Comparison of ENCODE assay signal across 24 cellular contexts in the genomic region with DNA sequence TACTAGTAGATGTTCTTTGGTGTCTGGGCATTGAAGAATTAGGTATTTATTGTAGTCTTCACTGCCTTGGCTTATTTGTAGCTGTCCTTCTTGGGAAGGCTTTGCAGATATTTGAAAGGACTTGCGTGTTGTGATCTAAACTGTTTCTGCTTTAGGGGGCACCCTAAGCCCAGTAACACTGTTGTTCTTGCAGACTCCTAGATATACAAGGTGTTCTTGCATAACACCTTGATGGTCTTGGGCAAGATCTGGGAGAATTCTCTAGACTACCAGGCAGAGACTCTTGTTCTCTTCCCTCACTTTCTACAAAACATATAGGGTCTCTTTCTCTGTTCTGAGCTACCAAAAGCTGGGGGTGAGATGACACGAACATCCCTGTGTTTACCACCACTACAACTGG.
DNase-seq lines count a peak whose midpoint lies in the region; ATAC-seq and TF ChIP-seq lines count a peak whose summit lies in the region.
"Had no signal": no experiment of that assay in that cellular context is flagged by ENCODE, and none has a peak within 500 bp of the region (broad histone marks: within the 10 kb centered on the region; RNA-seq: fewer than 3 reads in every experiment).

No MANE protein-coding gene starts in this region.

- peaks cover 9% of the 10 kb centered on the region for H3K4me1 Mint-ChIP-seq in GM23338
- H3K4me1 Mint-ChIP-seq: B cell; CD14-positive monocyte; CD8-positive, alpha-beta memory T cell had no signal

- no peaks in the 10 kb centered on the region for H3K79me1 ChIP-seq in mesendoderm (ENCODE audit: low read length)

- H3K36me3 ChIP-seq in GM23338 (ENCODE audit: insufficient read depth) (no peaks in the 10 kb centered on the region), mesendoderm (ENCODE audit: control insufficient read depth, insufficient read depth, low read length) (no peaks in the 10 kb centered on the region)
- H3K36me3 ChIP-seq: SJSA1 had no signal

- no peaks in the 10 kb centered on the region for H3F3A ChIP-seq in GM23338 (replicated peaks; ENCODE audit: low read depth)

- H4K5ac ChIP-seq in mesendoderm (ENCODE audit: low read length), result no peak overlapping the region

- no peak overlapping the region for H3K23ac ChIP-seq in mesendoderm (ENCODE audit: low read length)

- H3K4me2 ChIP-seq in GM23338 (no peak overlapping the region), mesendoderm (ENCODE audit: low read length) (no peak overlapping the region)

- no peaks in the 10 kb centered on the region for H3K27me3 Mint-ChIP-seq in GM23338 (ENCODE audit: insufficient read depth, low read depth, poor library complexity)
- H3K27me3 Mint-ChIP-seq: B cell; CD8-positive, alpha-beta memory T cell had no signal

- H3K9ac ChIP-seq in mesendoderm (ENCODE audit: low read length), result no peak overlapping the region

- WGBS in mesendoderm (ENCODE audit: extremely low coverage, insufficient coverage, low lambda C conversion rate), result no CpG with 5 or more reads among the region's 2 CpGs

- no peaks in the 10 kb centered on the region for H3K36me3 Mint-ChIP-seq in GM23338 (ENCODE audit: low read depth)
- no peaks in the 10 kb centered on the region for H3K36me3 Mint-ChIP-seq in activated naive CD4-positive, alpha-beta T cell treated with anti-CD3 and anti-CD28 coated beads, Interleukin-2, amount 50 U/mL, for 72 hours
- H3K36me3 Mint-ChIP-seq: CD14-positive monocyte; CD8-positive, alpha-beta memory T cell had no signal

- H4K8ac ChIP-seq in mesendoderm (ENCODE audit: low read depth, low read length), result no peak overlapping the region

- H3K18ac ChIP-seq in mesendoderm (ENCODE audit: low read length), result no peak overlapping the region

- no peak overlapping the region for H2BK120ac ChIP-seq in mesendoderm (ENCODE audit: low read depth, low read length)

- no peak overlapping the region for H2AK5ac ChIP-seq in mesendoderm (ENCODE audit: low read length)

- no peak overlapping the region for H2BK15ac ChIP-seq in mesendoderm (replicated peaks; ENCODE audit: low read depth)

- H3K4me3 ChIP-seq in GM23338 (no peak overlapping the region), mesendoderm (ENCODE audit: low read length) (no peak overlapping the region)
- H3K4me3 ChIP-seq: SJSA1 had no signal

- no peaks in the 10 kb centered on the region for H3K79me2 ChIP-seq in GM23338 (replicated peaks; ENCODE audit: insufficient read depth)
- no peaks in the 10 kb centered on the region for H3K79me2 ChIP-seq in mesendoderm (ENCODE audit: control insufficient read depth, insufficient read depth, low read length)

- H3K9me3 Mint-ChIP-seq in GM23338, result peaks cover 6% of the 10 kb centered on the region; the same call in 2 of the 3 replicates
- peaks cover 13 to 16% of the 10 kb centered on the region in 2 donors for H3K9me3 Mint-ChIP-seq in activated naive CD4-positive, alpha-beta T cell treated with anti-CD3 and anti-CD28 coated beads, Interleukin-2, amount 50 U/mL, for 72 hours

- H3K4me1 ChIP-seq in GM23338 (ENCODE audit: insufficient read depth) (no peaks in the 10 kb centered on the region; the same call in 1 of the 2 replicates), mesendoderm (ENCODE audit: control insufficient read depth, low read depth, low read length) (no peaks in the 10 kb centered on the region)
- H3K4me1 ChIP-seq: SJSA1 had no signal

- no peak overlapping the region for H3K4me3 Mint-ChIP-seq in GM23338
- H3K4me3 Mint-ChIP-seq: B cell; CD14-positive monocyte; CD8-positive, alpha-beta memory T cell had no signal

- no peak overlapping the region for H2BK5ac ChIP-seq in mesendoderm (ENCODE audit: low read length)

- no peaks in the 10 kb centered on the region for H3K27me3 ChIP-seq in GM23338 (ENCODE audit: insufficient read depth)
- H3K27me3 ChIP-seq in mesendoderm (ENCODE audit: insufficient read depth, low read length, poor library complexity), result no peaks in the 10 kb centered on the region
- H3K27me3 ChIP-seq: SJSA1 had no signal

- H3K56ac ChIP-seq in mesendoderm (ENCODE audit: low read length), result no peak overlapping the region

- no peaks in the 10 kb centered on the region for H3K9me2 ChIP-seq in GM23338 (ENCODE audit: insufficient read depth)

- ATAC-seq in GM23338, result peak; percentile 30; the same call in 1 of the 3 replicates
- ATAC-seq in activated naive CD4-positive, alpha-beta T cell treated with anti-CD3 and anti-CD28 coated beads, Interleukin-2, amount 50 U/mL, for 72 hours, result no peak
- ATAC-seq in GM21526 (IDR thresholded peaks at IDR 0.05; ENCODE audit: low FRiP score, unreplicated experiment), result no peak

- no peak overlapping the region for H3K27ac Mint-ChIP-seq in GM23338
- no peak overlapping the region for H3K27ac Mint-ChIP-seq in activated naive CD4-positive, alpha-beta T cell treated with anti-CD3 and anti-CD28 coated beads, Interleukin-2, amount 50 U/mL, for 72 hours
- H3K27ac Mint-ChIP-seq: B cell; CD14-positive monocyte; CD8-positive, alpha-beta memory T cell had no signal

- H3K27ac ChIP-seq in C4-2B (0 out of 2 replicates have a peak overlapping the region, but pooled peaks have one; percentile 5), GM23338 (ENCODE audit: low read depth) (no peak overlapping the region), mesendoderm (ENCODE audit: low read depth, low read length) (no peak overlapping the region)
- H3K27ac ChIP-seq: SJSA1 had no signal

- DNase-seq in GM23338 (ENCODE audit: low spot score), result peak; percentile 32
- DNase-seq in amniotic epithelial cell (ENCODE audit: low read depth), result peak; percentile 14
- DNase-seq in mesendoderm, result peak; percentile 68
- DNase-seq in activated naive CD4-positive, alpha-beta T cell treated with anti-CD3 and anti-CD28 coated beads, Interleukin-2, amount 50 U/mL, for 72 hours (ENCODE audit: low spot score in 2 of 2), result no peak
- no peak for DNase-seq in HuH-7 (ENCODE audit: low spot score)
- DNase-seq: CD8-positive, alpha-beta memory T cell; DMS 273 treated with DMSO at 0.1 percent for 48 hours; DND-41; Kasumi-1; NCI-H1092; NCI-H1417 treated with DMSO at 0.1 percent for 48 hours; NCI-H1694 treated with DMSO at 0.1 percent for 48 hours; NCI-H2081; NCI-H226; NCI-H510A; NCI-H69; Right ventricle myocardium superior; RPMI8226; T-helper 1 cell had no signal

- TF ChIP-seq CTCF in C4-2B (conservative IDR thresholded peaks at IDR 0.05) (no peak), GM23338 (conservative IDR thresholded peaks at IDR 0.05; ENCODE audit: low read depth in 2 of 2) (peak; percentile 30 to 65)

- no peak overlapping the region for H3K4ac ChIP-seq in mesendoderm (ENCODE audit: low read depth, low read length)

- H2AFZ ChIP-seq in GM23338, result no peak overlapping the region

- no peaks in the 10 kb centered on the region for H4K20me1 ChIP-seq in GM23338 (replicated peaks; ENCODE audit: insufficient read depth)

TF ChIP-seq in GM23338, 12 proteins besides CTCF, POLR2A, EP300 and RAD21 (continues in another document):
- no peak for TF ChIP-seq EZH2phosphoT487 (IDR thresholded peaks at IDR 0.05; ENCODE audit: unreplicated experiment)
- TF ChIP-seq CREB1 (CRISPR knock-in tag; IDR thresholded peaks at IDR 0.05; ENCODE audit: low read depth), result no peak
- no peak for TF ChIP-seq NANOG (IDR thresholded peaks at IDR 0.05; ENCODE audit: borderline replicate concordance)
- TF ChIP-seq, protein P1, sequence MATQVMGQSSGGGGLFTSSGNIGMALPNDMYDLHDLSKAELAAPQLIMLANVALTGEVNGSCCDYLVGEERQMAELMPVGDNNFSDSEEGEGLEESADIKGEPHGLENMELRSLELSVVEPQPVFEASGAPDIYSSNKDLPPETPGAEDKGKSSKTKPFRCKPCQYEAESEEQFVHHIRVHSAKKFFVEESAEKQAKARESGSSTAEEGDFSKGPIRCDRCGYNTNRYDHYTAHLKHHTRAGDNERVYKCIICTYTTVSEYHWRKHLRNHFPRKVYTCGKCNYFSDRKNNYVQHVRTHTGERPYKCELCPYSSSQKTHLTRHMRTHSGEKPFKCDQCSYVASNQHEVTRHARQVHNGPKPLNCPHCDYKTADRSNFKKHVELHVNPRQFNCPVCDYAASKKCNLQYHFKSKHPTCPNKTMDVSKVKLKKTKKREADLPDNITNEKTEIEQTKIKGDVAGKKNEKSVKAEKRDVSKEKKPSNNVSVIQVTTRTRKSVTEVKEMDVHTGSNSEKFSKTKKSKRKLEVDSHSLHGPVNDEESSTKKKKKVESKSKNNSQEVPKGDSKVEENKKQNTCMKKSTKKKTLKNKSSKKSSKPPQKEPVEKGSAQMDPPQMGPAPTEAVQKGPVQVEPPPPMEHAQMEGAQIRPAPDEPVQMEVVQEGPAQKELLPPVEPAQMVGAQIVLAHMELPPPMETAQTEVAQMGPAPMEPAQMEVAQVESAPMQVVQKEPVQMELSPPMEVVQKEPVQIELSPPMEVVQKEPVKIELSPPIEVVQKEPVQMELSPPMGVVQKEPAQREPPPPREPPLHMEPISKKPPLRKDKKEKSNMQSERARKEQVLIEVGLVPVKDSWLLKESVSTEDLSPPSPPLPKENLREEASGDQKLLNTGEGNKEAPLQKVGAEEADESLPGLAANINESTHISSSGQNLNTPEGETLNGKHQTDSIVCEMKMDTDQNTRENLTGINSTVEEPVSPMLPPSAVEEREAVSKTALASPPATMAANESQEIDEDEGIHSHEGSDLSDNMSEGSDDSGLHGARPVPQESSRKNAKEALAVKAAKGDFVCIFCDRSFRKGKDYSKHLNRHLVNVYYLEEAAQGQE (IDR thresholded peaks at IDR 0.05; ENCODE audit: unreplicated experiment), result no peak
- no peak for TF ChIP-seq ZNF331 (CRISPR knock-in tag; IDR thresholded peaks at IDR 0.05; ENCODE audit: low read depth)
- TF ChIP-seq EZH2 (IDR thresholded peaks at IDR 0.05; ENCODE audit: low read depth, unreplicated experiment), result no peak
- no peak for TF ChIP-seq POLR2AphosphoS5 (IDR thresholded peaks at IDR 0.05; ENCODE audit: low read depth)
- TF ChIP-seq JUNB (IDR thresholded peaks at IDR 0.05; ENCODE audit: unreplicated experiment), result no peak
- TF ChIP-seq ZNF114 (CRISPR knock-in tag; IDR thresholded peaks at IDR 0.05), result no peak

Comparison
In these comparisons a context has a peak if more than half of its experiments do, and no peak if none do; other contexts are left out.
1. DNase-seq: peak in GM23338 (single experiment), amniotic epithelial cell (single experiment) and mesendoderm (single experiment); none in activated naive CD4-positive, alpha-beta T cell treated with anti-CD3 and anti-CD28 coated beads, Interleukin-2, amount 50 U/mL, for 72 hours (0 of 2) and HuH-7 (single experiment).